In the genomic region with DNA sequence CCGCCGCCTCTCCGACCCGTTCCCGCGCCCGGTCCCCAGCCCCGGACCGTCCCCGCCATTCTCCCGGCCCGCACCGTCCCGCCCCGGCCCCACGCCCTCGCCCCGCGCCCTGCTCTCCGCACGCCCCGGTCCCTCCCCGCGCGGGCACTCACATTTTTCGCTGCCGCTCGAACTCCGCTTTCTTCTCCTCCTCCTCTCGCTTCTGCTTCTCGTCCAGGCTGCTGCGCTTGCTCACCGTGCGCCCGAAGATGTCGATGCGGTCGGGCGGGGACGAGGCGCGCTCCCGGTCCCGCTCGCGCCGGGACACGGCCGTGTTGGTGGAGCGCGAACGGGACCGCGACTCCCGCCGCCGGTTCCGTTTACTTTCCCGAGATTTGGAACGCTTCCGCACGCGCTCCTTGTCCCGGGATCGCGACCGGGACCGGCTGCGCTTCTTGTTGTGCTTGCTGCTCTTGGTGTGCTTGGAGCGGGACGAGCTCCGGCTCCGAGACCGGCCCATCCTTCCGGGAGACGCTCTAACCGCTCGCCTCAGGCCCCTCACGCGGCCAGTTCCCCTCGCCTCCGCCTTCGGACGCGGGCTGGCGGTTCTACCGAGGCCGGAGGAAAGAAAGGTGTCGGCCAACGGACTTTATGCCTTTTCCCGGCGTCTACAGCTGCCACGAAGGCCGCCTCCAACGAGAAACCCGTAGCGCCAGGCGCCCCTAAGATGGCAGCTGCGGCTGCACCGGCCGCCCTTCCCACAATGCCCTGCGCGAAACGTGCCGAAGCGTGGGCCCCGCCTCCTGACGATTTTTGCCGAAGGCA, we compare ENCODE assay signal across 1 cellular context.
TF ChIP-seq lines count a peak whose summit lies in the region.

A gene with protein sequence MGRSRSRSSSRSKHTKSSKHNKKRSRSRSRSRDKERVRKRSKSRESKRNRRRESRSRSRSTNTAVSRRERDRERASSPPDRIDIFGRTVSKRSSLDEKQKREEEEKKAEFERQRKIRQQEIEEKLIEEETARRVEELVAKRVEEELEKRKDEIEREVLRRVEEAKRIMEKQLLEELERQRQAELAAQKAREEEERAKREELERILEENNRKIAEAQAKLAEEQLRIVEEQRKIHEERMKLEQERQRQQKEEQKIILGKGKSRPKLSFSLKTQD (minus strand): TSS at position 717 of the 804 bp plus-strand sequence. CDS start 218 bp downstream, at position 499.

TF ChIP-seq in HEK293, 187 proteins besides CTCF, POLR2A, EP300 and RAD21 (continued from another document and continues in another):
- TF ChIP-seq, protein P1, sequence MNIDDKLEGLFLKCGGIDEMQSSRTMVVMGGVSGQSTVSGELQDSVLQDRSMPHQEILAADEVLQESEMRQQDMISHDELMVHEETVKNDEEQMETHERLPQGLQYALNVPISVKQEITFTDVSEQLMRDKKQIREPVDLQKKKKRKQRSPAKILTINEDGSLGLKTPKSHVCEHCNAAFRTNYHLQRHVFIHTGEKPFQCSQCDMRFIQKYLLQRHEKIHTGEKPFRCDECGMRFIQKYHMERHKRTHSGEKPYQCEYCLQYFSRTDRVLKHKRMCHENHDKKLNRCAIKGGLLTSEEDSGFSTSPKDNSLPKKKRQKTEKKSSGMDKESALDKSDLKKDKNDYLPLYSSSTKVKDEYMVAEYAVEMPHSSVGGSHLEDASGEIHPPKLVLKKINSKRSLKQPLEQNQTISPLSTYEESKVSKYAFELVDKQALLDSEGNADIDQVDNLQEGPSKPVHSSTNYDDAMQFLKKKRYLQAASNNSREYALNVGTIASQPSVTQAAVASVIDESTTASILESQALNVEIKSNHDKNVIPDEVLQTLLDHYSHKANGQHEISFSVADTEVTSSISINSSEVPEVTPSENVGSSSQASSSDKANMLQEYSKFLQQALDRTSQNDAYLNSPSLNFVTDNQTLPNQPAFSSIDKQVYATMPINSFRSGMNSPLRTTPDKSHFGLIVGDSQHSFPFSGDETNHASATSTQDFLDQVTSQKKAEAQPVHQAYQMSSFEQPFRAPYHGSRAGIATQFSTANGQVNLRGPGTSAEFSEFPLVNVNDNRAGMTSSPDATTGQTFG (tag by site-specific recombination; IDR thresholded peaks at IDR 0.05; ENCODE audit: borderline replicate concordance) = no peak
- TF ChIP-seq ZSCAN30 (tag by site-specific recombination; IDR thresholded peaks at IDR 0.05) (no peak), ZNF626 (tag by site-specific recombination; IDR thresholded peaks at IDR 0.05) (no peak), KLF10 (tag by site-specific recombination; IDR thresholded peaks at IDR 0.05) (no peak), ZNF610 (tag by site-specific recombination; IDR thresholded peaks at IDR 0.05; ENCODE audit: borderline replicate concordance) (0 out of 2 replicates have a peak, but pooled peaks have one; percentile 15), SP2 (tag by site-specific recombination; IDR thresholded peaks at IDR 0.05) (no peak), SCRT2 (tag by site-specific recombination; IDR thresholded peaks at IDR 0.05) (no peak), ZIC2 (tag by site-specific recombination; IDR thresholded peaks at IDR 0.05) (no peak), ZNF132 (tag by site-specific recombination; IDR thresholded peaks at IDR 0.05; ENCODE audit: borderline replicate concordance) (no peak), ZNF514 (tag by site-specific recombination; IDR thresholded peaks at IDR 0.05) (no peak), ZNF768 (tag by site-specific recombination; IDR thresholded peaks at IDR 0.05) (no peak), ZNF19 (tag by site-specific recombination; IDR thresholded peaks at IDR 0.05; ENCODE audit: low read depth) (no peak), ZEB2 (tag by site-specific recombination; IDR thresholded peaks at IDR 0.05) (0 out of 2 replicates have a peak, but pooled peaks have one; percentile 11), ZNF121 (tag by site-specific recombination; IDR thresholded peaks at IDR 0.05) (no peak), ZNF366 (tag by site-specific recombination; conservative IDR thresholded peaks at IDR 0.05) (no peak), ZNF341 (tag by site-specific recombination; IDR thresholded peaks at IDR 0.05; ENCODE audit: low read depth) (no peak)
- TF ChIP-seq, protein P2, sequence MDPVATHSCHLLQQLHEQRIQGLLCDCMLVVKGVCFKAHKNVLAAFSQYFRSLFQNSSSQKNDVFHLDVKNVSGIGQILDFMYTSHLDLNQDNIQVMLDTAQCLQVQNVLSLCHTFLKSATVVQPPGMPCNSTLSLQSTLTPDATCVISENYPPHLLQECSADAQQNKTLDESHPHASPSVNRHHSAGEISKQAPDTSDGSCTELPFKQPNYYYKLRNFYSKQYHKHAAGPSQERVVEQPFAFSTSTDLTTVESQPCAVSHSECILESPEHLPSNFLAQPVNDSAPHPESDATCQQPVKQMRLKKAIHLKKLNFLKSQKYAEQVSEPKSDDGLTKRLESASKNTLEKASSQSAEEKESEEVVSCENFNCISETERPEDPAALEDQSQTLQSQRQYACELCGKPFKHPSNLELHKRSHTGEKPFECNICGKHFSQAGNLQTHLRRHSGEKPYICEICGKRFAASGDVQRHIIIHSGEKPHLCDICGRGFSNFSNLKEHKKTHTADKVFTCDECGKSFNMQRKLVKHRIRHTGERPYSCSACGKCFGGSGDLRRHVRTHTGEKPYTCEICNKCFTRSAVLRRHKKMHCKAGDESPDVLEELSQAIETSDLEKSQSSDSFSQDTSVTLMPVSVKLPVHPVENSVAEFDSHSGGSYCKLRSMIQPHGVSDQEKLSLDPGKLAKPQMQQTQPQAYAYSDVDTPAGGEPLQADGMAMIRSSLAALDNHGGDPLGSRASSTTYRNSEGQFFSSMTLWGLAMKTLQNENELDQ (tag by site-specific recombination; IDR thresholded peaks at IDR 0.05; ENCODE audit: low read depth) = no peak
- TF ChIP-seq, protein P3, sequence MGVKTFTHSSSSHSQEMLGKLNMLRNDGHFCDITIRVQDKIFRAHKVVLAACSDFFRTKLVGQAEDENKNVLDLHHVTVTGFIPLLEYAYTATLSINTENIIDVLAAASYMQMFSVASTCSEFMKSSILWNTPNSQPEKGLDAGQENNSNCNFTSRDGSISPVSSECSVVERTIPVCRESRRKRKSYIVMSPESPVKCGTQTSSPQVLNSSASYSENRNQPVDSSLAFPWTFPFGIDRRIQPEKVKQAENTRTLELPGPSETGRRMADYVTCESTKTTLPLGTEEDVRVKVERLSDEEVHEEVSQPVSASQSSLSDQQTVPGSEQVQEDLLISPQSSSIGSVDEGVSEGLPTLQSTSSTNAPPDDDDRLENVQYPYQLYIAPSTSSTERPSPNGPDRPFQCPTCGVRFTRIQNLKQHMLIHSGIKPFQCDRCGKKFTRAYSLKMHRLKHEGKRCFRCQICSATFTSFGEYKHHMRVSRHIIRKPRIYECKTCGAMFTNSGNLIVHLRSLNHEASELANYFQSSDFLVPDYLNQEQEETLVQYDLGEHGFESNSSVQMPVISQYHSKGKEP (tag by site-specific recombination; IDR thresholded peaks at IDR 0.05) = no peak
- TF ChIP-seq, protein P4, sequence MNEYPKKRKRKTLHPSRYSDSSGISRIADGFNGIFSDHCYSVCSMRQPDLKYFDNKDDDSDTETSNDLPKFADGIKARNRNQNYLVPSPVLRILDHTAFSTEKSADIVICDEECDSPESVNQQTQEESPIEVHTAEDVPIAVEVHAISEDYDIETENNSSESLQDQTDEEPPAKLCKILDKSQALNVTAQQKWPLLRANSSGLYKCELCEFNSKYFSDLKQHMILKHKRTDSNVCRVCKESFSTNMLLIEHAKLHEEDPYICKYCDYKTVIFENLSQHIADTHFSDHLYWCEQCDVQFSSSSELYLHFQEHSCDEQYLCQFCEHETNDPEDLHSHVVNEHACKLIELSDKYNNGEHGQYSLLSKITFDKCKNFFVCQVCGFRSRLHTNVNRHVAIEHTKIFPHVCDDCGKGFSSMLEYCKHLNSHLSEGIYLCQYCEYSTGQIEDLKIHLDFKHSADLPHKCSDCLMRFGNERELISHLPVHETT (tag by site-specific recombination; IDR thresholded peaks at IDR 0.05) = no peak
- TF ChIP-seq, protein P5, sequence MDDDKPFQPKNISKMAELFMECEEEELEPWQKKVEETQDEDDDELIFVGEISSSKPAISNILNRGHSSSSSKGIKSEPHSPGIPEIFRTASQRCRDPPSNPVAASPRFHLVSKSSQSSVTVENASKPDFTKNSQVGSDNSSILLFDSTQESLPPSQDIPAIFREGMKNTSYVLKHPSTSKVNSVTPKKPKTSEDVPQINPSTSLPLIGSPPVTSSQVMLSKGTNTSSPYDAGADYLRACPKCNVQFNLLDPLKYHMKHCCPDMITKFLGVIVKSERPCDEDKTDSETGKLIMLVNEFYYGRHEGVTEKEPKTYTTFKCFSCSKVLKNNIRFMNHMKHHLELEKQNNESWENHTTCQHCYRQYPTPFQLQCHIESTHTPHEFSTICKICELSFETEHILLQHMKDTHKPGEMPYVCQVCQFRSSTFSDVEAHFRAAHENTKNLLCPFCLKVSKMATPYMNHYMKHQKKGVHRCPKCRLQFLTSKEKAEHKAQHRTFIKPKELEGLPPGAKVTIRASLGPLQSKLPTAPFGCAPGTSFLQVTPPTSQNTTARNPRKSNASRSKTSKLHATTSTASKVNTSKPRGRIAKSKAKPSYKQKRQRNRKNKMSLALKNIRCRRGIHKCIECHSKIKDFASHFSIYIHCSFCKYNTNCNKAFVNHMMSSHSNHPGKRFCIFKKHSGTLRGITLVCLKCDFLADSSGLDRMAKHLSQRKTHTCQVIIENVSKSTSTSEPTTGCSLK (tag by site-specific recombination; IDR thresholded peaks at IDR 0.05) = no peak
- TF ChIP-seq, protein P6, sequence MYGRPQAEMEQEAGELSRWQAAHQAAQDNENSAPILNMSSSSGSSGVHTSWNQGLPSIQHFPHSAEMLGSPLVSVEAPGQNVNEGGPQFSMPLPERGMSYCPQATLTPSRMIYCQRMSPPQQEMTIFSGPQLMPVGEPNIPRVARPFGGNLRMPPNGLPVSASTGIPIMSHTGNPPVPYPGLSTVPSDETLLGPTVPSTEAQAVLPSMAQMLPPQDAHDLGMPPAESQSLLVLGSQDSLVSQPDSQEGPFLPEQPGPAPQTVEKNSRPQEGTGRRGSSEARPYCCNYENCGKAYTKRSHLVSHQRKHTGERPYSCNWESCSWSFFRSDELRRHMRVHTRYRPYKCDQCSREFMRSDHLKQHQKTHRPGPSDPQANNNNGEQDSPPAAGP (tag by site-specific recombination; IDR thresholded peaks at IDR 0.05) = 0 out of 2 replicates have a peak, but pooled peaks have one; percentile 46
- TF ChIP-seq, protein P7, sequence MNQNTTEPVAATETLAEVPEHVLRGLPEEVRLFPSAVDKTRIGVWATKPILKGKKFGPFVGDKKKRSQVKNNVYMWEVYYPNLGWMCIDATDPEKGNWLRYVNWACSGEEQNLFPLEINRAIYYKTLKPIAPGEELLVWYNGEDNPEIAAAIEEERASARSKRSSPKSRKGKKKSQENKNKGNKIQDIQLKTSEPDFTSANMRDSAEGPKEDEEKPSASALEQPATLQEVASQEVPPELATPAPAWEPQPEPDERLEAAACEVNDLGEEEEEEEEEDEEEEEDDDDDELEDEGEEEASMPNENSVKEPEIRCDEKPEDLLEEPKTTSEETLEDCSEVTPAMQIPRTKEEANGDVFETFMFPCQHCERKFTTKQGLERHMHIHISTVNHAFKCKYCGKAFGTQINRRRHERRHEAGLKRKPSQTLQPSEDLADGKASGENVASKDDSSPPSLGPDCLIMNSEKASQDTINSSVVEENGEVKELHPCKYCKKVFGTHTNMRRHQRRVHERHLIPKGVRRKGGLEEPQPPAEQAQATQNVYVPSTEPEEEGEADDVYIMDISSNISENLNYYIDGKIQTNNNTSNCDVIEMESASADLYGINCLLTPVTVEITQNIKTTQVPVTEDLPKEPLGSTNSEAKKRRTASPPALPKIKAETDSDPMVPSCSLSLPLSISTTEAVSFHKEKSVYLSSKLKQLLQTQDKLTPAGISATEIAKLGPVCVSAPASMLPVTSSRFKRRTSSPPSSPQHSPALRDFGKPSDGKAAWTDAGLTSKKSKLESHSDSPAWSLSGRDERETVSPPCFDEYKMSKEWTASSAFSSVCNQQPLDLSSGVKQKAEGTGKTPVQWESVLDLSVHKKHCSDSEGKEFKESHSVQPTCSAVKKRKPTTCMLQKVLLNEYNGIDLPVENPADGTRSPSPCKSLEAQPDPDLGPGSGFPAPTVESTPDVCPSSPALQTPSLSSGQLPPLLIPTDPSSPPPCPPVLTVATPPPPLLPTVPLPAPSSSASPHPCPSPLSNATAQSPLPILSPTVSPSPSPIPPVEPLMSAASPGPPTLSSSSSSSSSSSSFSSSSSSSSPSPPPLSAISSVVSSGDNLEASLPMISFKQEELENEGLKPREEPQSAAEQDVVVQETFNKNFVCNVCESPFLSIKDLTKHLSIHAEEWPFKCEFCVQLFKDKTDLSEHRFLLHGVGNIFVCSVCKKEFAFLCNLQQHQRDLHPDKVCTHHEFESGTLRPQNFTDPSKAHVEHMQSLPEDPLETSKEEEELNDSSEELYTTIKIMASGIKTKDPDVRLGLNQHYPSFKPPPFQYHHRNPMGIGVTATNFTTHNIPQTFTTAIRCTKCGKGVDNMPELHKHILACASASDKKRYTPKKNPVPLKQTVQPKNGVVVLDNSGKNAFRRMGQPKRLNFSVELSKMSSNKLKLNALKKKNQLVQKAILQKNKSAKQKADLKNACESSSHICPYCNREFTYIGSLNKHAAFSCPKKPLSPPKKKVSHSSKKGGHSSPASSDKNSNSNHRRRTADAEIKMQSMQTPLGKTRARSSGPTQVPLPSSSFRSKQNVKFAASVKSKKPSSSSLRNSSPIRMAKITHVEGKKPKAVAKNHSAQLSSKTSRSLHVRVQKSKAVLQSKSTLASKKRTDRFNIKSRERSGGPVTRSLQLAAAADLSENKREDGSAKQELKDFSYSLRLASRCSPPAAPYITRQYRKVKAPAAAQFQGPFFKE (tag by site-specific recombination; IDR thresholded peaks at IDR 0.05; ENCODE audit: borderline replicate concordance) = no peak
- TF ChIP-seq, protein P8, sequence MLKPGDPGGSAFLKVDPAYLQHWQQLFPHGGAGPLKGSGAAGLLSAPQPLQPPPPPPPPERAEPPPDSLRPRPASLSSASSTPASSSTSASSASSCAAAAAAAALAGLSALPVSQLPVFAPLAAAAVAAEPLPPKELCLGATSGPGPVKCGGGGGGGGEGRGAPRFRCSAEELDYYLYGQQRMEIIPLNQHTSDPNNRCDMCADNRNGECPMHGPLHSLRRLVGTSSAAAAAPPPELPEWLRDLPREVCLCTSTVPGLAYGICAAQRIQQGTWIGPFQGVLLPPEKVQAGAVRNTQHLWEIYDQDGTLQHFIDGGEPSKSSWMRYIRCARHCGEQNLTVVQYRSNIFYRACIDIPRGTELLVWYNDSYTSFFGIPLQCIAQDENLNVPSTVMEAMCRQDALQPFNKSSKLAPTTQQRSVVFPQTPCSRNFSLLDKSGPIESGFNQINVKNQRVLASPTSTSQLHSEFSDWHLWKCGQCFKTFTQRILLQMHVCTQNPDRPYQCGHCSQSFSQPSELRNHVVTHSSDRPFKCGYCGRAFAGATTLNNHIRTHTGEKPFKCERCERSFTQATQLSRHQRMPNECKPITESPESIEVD (tag by site-specific recombination; IDR thresholded peaks at IDR 0.05) = no peak
- TF ChIP-seq, protein P9, sequence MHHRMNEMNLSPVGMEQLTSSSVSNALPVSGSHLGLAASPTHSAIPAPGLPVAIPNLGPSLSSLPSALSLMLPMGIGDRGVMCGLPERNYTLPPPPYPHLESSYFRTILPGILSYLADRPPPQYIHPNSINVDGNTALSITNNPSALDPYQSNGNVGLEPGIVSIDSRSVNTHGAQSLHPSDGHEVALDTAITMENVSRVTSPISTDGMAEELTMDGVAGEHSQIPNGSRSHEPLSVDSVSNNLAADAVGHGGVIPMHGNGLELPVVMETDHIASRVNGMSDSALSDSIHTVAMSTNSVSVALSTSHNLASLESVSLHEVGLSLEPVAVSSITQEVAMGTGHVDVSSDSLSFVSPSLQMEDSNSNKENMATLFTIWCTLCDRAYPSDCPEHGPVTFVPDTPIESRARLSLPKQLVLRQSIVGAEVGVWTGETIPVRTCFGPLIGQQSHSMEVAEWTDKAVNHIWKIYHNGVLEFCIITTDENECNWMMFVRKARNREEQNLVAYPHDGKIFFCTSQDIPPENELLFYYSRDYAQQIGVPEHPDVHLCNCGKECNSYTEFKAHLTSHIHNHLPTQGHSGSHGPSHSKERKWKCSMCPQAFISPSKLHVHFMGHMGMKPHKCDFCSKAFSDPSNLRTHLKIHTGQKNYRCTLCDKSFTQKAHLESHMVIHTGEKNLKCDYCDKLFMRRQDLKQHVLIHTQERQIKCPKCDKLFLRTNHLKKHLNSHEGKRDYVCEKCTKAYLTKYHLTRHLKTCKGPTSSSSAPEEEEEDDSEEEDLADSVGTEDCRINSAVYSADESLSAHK (tag by site-specific recombination; IDR thresholded peaks at IDR 0.05) = no peak
